22 cellular contexts compared by ENCODE assay signal in the genomic region with DNA sequence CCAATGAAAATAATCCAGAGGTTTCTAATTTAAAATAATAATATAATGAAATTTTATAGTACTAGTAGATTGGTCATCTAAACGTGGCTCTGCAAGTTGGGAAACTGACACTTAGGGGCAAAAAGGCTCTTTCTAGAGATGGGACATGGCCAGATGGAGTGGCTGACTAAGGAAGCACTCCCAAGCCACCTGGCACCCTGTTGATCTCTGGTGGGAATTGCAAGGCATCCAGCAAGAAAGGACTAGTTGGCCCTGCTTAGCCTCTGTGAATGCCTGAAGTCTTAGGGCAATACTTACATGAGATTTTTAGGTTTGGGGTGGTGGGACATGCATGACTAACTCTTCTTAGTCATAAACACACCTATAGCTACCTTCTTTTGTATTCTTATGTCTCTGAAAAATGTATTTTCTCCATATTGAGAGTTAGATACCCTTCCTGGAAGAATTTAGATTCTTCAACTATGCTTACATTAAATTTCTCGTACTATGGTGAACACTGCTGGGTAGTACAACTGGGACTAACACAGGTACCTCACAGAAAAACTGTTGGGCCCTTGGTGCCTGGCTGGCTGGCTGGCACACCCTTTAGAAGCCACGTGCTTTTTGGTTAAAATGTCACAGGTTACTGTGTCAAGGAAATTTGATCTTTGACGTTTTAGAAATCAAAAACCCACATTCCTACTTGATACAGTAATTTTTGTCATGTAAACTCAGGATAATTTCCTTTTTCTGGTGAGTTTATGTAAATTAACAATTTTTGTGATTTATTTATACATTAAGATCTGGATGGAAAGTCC. TPM values are rescaled to one million over a fixed set of nuclear protein-coding genes. Genes with fewer than 3 reads are reported as not detected.
A peak's percentile ranks its signal among the peaks of the same experiment; 100 is the strongest.
DNase-seq lines count a peak whose midpoint lies in the region; ATAC-seq and TF ChIP-seq lines count a peak whose summit lies in the region.
"Had no signal": no experiment of that assay in that cellular context is flagged by ENCODE, and none has a peak within 500 bp of the region (broad histone marks: within the 10 kb centered on the region; RNA-seq: fewer than 3 reads in every experiment).

No MANE protein-coding gene starts in this region.

- ATAC-seq in GM18870 (IDR thresholded peaks at IDR 0.05; ENCODE audit: unreplicated experiment) = no peak
- ATAC-seq: activated CD8-positive, alpha-beta T cell treated with anti-CD3 and anti-CD28 coated beads for 36 hours; stimulated activated naive B cell treated with anti-CD40 and anti-IgM and Interleukin-4, amounts not matched to agents 10 μg/mL and 1 μg/mL and 100 μg/mL, for 72 hours had no signal

- no peaks in the 10 kb centered on the region for H4K20me1 ChIP-seq in PC-9 (ENCODE audit: insufficient read depth)

- no TSS peak for BruUV-seq in PC-9 (replicated peaks; lab: Mats Ljungman, UMichigan)

- H3K4me3 ChIP-seq in esophagus (ENCODE audit: low read depth in 1 of 2, low read length in 2 of 2) = no peak overlapping the region
- H3K4me3 ChIP-seq in mucosa of rectum (ENCODE audit: low read length in 2 of 2) = no peak overlapping the region
- H3K4me3 ChIP-seq in PC-9 = no peak overlapping the region
- H3K4me3 ChIP-seq in dorsolateral prefrontal cortex = no peak overlapping the region
- H3K4me3 ChIP-seq: sigmoid colon, SJCRH30, testis had no signal

- H3K27me3 ChIP-seq in esophagus (ENCODE audit: control insufficient read depth in 1 of 2, insufficient read depth in 2 of 2, low read length in 2 of 2) (no peaks in the 10 kb centered on the region), mucosa of rectum (ENCODE audit: control insufficient read depth in 2 of 2, insufficient read depth in 2 of 2, low read length in 2 of 2) (no peaks in the 10 kb centered on the region), PC-9 (ENCODE audit: insufficient read depth, low read depth) (no peaks in the 10 kb centered on the region), dorsolateral prefrontal cortex (no peaks in the 10 kb centered on the region)
- H3K27me3 ChIP-seq: sigmoid colon, SJCRH30, testis had no signal

- POLR2A ChIA-PET in PC-9 (lab: Charles Lee; ENCODE audit: unreplicated experiment) = no interaction called here

- 58 to 65% methylated on average over 4 of the region's 4 CpGs for WGBS in esophagus, 2 donors

- H3K9me3 ChIP-seq in esophagus (ENCODE audit: control insufficient read depth in 2 of 2, insufficient read depth in 1 of 2, low read depth in 1 of 2, low read length in 1 of 2) = peaks cover 0 to 2% of the 10 kb centered on the region in 2 donors
- H3K9me3 ChIP-seq in mucosa of rectum (ENCODE audit: control insufficient read depth in 2 of 2, low read length in 2 of 2) = no peaks in the 10 kb centered on the region
- no peaks in the 10 kb centered on the region for H3K9me3 ChIP-seq in PC-9 (ENCODE audit: insufficient read depth, low read depth)
- H3K9me3 ChIP-seq: sigmoid colon, SJCRH30, testis had no signal

- no peaks in the 10 kb centered on the region for H3K9me2 ChIP-seq in PC-9 (ENCODE audit: insufficient read depth)

- CTCF ChIA-PET in PC-9 (lab: Charles Lee) = no interaction called here

- peaks cover 0 to 5% of the 10 kb centered on the region in 2 donors for H3K4me1 ChIP-seq in esophagus (ENCODE audit: control insufficient read depth in 2 of 2, insufficient read depth in 2 of 2, low read length in 1 of 2)
- peaks cover 19 to 42% of the 10 kb centered on the region in 2 donors for H3K4me1 ChIP-seq in mucosa of rectum (ENCODE audit: control insufficient read depth in 2 of 2, insufficient read depth in 2 of 2, low read length in 2 of 2)
- H3K4me1 ChIP-seq in PC-9 (replicated peaks; ENCODE audit: insufficient read depth) = peaks cover 18% of the 10 kb centered on the region
- H3K4me1 ChIP-seq: sigmoid colon, SJCRH30, testis had no signal

- intact Hi-C loops in PC-9 (cut with micrococcal nuclease; ENCODE audit: unreplicated experiment) = no loop called here
- intact Hi-C loops in dorsolateral prefrontal cortex (cut with DNase I) = no loop called here

- no peak for TF ChIP-seq CTCF in PC-9 (conservative IDR thresholded peaks at IDR 0.05)
- no peak for TF ChIP-seq CTCF in dorsolateral prefrontal cortex (IDR thresholded peaks at IDR 0.05 in 54 of 56, conservative IDR thresholded peaks at IDR 0.05 in 2 of 56; ENCODE audit: low read depth in 1 of 56, partially characterized antibody in 56 of 56)

- no peak overlapping the region for H3K9ac ChIP-seq in mucosa of rectum (ENCODE audit: low read depth in 1 of 2, low read length in 2 of 2)

- no peaks in the 10 kb centered on the region for H3K79me2 ChIP-seq in PC-9 (ENCODE audit: low read depth)

- H3F3A ChIP-seq in PC-9 (ENCODE audit: insufficient read depth, low read depth) = peaks cover 2% of the 10 kb centered on the region

- H3K4me2 ChIP-seq in PC-9 = no peak overlapping the region

- H3K36me3 ChIP-seq in esophagus (ENCODE audit: control insufficient read depth in 2 of 2, insufficient read depth in 2 of 2, low read length in 1 of 2) (no peaks in the 10 kb centered on the region), mucosa of rectum (ENCODE audit: control insufficient read depth in 2 of 2, insufficient read depth in 2 of 2, low read length in 2 of 2) (no peaks in the 10 kb centered on the region), PC-9 (ENCODE audit: low read depth) (no peaks in the 10 kb centered on the region)
- H3K36me3 ChIP-seq: sigmoid colon, SJCRH30 had no signal

- H3K27ac ChIP-seq in esophagus (ENCODE audit: low read depth in 2 of 2, low read length in 1 of 2) (peak overlapping the region; percentile 60 to 88), mucosa of rectum (ENCODE audit: low read depth in 2 of 2, low read length in 2 of 2) (peak overlapping the region; percentile 89 to 92), PC-9 (no peak overlapping the region), dorsolateral prefrontal cortex (peak overlapping the region in 15 of 59 donors; percentile 3 to 68 (median 15))
- H3K27ac ChIP-seq: sigmoid colon, SJCRH30, testis had no signal

- peak; percentile 7 for DNase-seq in ELR (ENCODE audit: low read depth)
- peak; percentile 28 for DNase-seq in NCI-H2171 (lab: John Stamatoyannopoulos, UW)
- no peak for DNase-seq in HT-29 (ENCODE audit: low spot score)
- no peak for DNase-seq in PC-9
- DNase-seq in dorsolateral prefrontal cortex = no peak
- DNase-seq: activated CD4-positive, CD25-positive, alpha-beta regulatory T cell; activated CD8-positive, alpha-beta T cell treated with anti-CD3 and anti-CD28 coated beads for 36 hours; activated naive CD4-positive, alpha-beta T cell; activated T-cell treated with anti-CD3 and anti-CD28 coated beads, Interleukin-2, amount 50 U/mL, for 24 hours; amniotic stem cell; dermis blood vessel endothelial cell; foreskin melanocyte; NCI-H1105 treated with DMSO at 0.1 percent for 48 hours; NCI-H2107; NCI-H774; sigmoid colon; stimulated activated naive B cell treated with anti-CD40 and anti-IgM and Interleukin-4, amounts not matched to agents 10 μg/mL and 1 μg/mL and 100 μg/mL, for 72 hours; testis had no signal

- no peak overlapping the region for H2AFZ ChIP-seq in PC-9

RNA-seq across cellular contexts. Expression of gene SH3BGRL2, which starts 25.0 kb away (rescaled TPM):
- polyA plus RNA-seq in esophagus = 10 to 100 TPM; 28.8 to 52.5 TPM
- 17.6 and 19.2 TPM in 2 replicates for total RNA-seq in HT-29 (2014; rRNA removed; shearing (Covaris generic))
- total RNA-seq in PC-9 (2021) = 24.2 and 27.4 TPM in 2 replicates
- total RNA-seq in dorsolateral prefrontal cortex = 10 to 100 TPM; 23.5 to 92.8 (median 60.9) TPM

Comparison
In these comparisons a context has a peak if more than half of its experiments do, and no peak if none do; other contexts are left out.
1. DNase-seq: peak in ELR (single experiment) and NCI-H2171 (single experiment); none in HT-29 (single experiment), PC-9 (0 of 2) and dorsolateral prefrontal cortex (0 of 10).